Comparison of ENCODE assay signal across 13 cellular contexts in the genomic region with DNA sequence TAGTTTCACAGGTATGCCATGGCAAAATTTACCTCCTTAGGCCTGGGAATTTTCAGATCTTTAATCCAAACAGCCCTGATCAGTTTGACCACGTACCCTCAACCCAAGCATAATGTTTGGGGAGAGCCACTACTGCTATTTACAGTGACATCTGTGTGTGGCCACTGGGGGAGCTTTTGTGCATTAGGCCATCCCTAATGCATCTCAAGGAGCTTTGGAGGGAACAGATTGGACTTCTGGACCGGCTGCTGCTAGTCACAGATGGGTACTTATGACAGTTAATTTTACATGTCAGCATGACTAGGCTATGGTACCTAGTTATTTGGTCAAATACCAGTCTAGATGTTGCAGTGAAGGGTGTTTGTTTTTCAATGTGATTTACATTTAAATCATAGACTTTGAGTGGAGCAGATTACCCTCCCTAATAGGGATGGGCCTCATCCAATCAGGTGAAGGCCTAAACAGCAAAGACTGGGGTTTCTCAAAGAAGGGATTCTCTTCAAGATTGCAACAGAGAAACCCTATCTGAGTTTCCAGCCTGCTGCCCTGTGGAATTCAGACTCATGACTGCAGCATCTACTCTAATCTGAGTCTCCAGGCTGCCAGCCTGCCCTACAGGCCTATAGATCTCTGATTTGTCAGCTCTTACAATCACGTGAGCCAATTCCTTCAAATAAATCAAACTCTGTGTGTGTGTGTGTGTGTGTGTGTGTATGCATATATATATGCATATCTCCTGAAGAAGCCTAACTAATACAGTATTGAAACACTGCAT. TPM values are rescaled to one million over a fixed set of nuclear protein-coding genes. Genes with fewer than 3 reads are reported as not detected.
DNase-seq lines count a peak whose midpoint lies in the region; ATAC-seq and TF ChIP-seq lines count a peak whose summit lies in the region.
"Had no signal": no experiment of that assay in that cellular context is flagged by ENCODE, and none has a peak within 500 bp of the region (broad histone marks: within the 10 kb centered on the region; RNA-seq: fewer than 3 reads in every experiment).

No MANE protein-coding gene starts in this region.

- H3K4me1 ChIP-seq in left ventricle myocardium inferior (no peaks in the 10 kb centered on the region), right atrium auricular region (no peaks in the 10 kb centered on the region), upper lobe of right lung (peaks cover 4% of the 10 kb centered on the region), gastrocnemius medialis (peaks cover 5 to 13% of the 10 kb centered on the region in 2 donors)
- H3K4me1 ChIP-seq: upper lobe of left lung had no signal

- intact Hi-C loops in left ventricle myocardium inferior (cut with micrococcal nuclease), result no loop called here
- intact Hi-C loops in upper lobe of right lung (cut with DNase I), result no loop called here
- intact Hi-C loops in gastrocnemius medialis (cut with DNase I; ENCODE audit: low total_unique reads), result no loop called here

- H3K27ac ChIP-seq in left ventricle myocardium inferior (replicated peaks), result no peak overlapping the region
- H3K27ac ChIP-seq in right atrium auricular region, result no peak overlapping the region
- H3K27ac ChIP-seq in upper lobe of right lung, result no peak overlapping the region
- H3K27ac ChIP-seq in gastrocnemius medialis, result no peak overlapping the region
- H3K27ac ChIP-seq: skin epidermis, upper lobe of left lung had no signal

- DNase-seq in left ventricle myocardium inferior (no peak), right atrium auricular region (ENCODE audit: low spot score) (no peak), NCI-H82 treated with DMSO at 0.1 percent for 48 hours (lab: John Stamatoyannopoulos, UW; ENCODE audit: unreplicated experiment) (peak; percentile 16), choroid plexus epithelial cell (ENCODE audit: low read depth) (no peak), upper lobe of right lung (no peak), LoVo (ENCODE audit: low spot score) (no peak), HuH-7.5 (ENCODE audit: low spot score) (no peak), gastrocnemius medialis (no peak)
- DNase-seq: activated CD4-positive, alpha-beta T cell treated with anti-CD3 and anti-CD28 coated beads, Interleukin-2, amount 50 U/mL, for 1 hour; activated effector memory CD4-positive, alpha-beta T cell treated with anti-CD3 and anti-CD28 coated beads, Interleukin-2, amount 50 U/mL, for 16 hours; T-cell had no signal

- in situ Hi-C loops in gastrocnemius medialis (cut with MboI; ENCODE audit: low sequenced_read_pairs in 4 of 4), result no loop called here

- ATAC-seq in upper lobe of right lung (no peak), gastrocnemius medialis (no peak)
- ATAC-seq: T-cell had no signal

- no peaks in the 10 kb centered on the region for H3K27me3 ChIP-seq in left ventricle myocardium inferior (ENCODE audit: low read depth)
- H3K27me3 ChIP-seq in right atrium auricular region, result no peaks in the 10 kb centered on the region
- H3K27me3 ChIP-seq in upper lobe of right lung, result no peaks in the 10 kb centered on the region
- H3K27me3 ChIP-seq in gastrocnemius medialis, result no peaks in the 10 kb centered on the region
- H3K27me3 ChIP-seq: upper lobe of left lung had no signal

- H3K9me3 ChIP-seq in left ventricle myocardium inferior (replicated peaks), result no peaks in the 10 kb centered on the region
- H3K9me3 ChIP-seq in right atrium auricular region, result no peaks in the 10 kb centered on the region
- no peaks in the 10 kb centered on the region for H3K9me3 ChIP-seq in upper lobe of right lung
- no peaks in the 10 kb centered on the region for H3K9me3 ChIP-seq in gastrocnemius medialis
- H3K9me3 ChIP-seq: upper lobe of left lung had no signal

- H3K36me3 ChIP-seq in left ventricle myocardium inferior (no peaks in the 10 kb centered on the region), right atrium auricular region (no peaks in the 10 kb centered on the region), upper lobe of right lung (no peaks in the 10 kb centered on the region), gastrocnemius medialis (no peaks in the 10 kb centered on the region)
- H3K36me3 ChIP-seq: upper lobe of left lung had no signal

- H3K4me3 ChIP-seq in left ventricle myocardium inferior, result no peak overlapping the region
- H3K4me3 ChIP-seq in right atrium auricular region, result no peak overlapping the region
- H3K4me3 ChIP-seq in choroid plexus epithelial cell (ENCODE audit: low read depth, low read length), result no peak overlapping the region
- H3K4me3 ChIP-seq in upper lobe of right lung, result no peak overlapping the region
- H3K4me3 ChIP-seq in gastrocnemius medialis, result no peak overlapping the region
- H3K4me3 ChIP-seq: skin epidermis, upper lobe of left lung had no signal

- no peak for TF ChIP-seq POLR2A in gastrocnemius medialis (IDR thresholded peaks at IDR 0.05)

- TF ChIP-seq CTCF in left ventricle myocardium inferior (IDR thresholded peaks at IDR 0.05; ENCODE audit: borderline replicate concordance) (peak; percentile 39), right atrium auricular region (IDR thresholded peaks at IDR 0.05) (no peak), choroid plexus epithelial cell (conservative IDR thresholded peaks at IDR 0.05; ENCODE audit: low read depth, low read length) (peak; percentile 15), upper lobe of right lung (IDR thresholded peaks at IDR 0.05) (peak; percentile 14), gastrocnemius medialis (IDR thresholded peaks at IDR 0.05 in 4 of 5, conservative IDR thresholded peaks at IDR 0.05 in 1 of 5) (peak in 1 of 5 experiments; percentile 26)

RNA-seq across cellular contexts. Expression of a gene that starts 37.9 kb away (rescaled TPM):
- total RNA-seq in left ventricle myocardium inferior (24.4 TPM), right atrium auricular region (10 to 100 TPM; 22.2 to 26.8 TPM), upper lobe of right lung (55.5 TPM), gastrocnemius medialis (10 to 100 TPM; 10.5 to 29.2 (median 11.2) TPM)

Comparison
In these comparisons a context has a peak if more than half of its experiments do, and no peak if none do; other contexts are left out.
1. CTCF ChIP-seq: peak in left ventricle myocardium inferior (single experiment), choroid plexus epithelial cell (single experiment) and upper lobe of right lung (single experiment); none in right atrium auricular region (0 of 2).